In the genomic region with DNA sequence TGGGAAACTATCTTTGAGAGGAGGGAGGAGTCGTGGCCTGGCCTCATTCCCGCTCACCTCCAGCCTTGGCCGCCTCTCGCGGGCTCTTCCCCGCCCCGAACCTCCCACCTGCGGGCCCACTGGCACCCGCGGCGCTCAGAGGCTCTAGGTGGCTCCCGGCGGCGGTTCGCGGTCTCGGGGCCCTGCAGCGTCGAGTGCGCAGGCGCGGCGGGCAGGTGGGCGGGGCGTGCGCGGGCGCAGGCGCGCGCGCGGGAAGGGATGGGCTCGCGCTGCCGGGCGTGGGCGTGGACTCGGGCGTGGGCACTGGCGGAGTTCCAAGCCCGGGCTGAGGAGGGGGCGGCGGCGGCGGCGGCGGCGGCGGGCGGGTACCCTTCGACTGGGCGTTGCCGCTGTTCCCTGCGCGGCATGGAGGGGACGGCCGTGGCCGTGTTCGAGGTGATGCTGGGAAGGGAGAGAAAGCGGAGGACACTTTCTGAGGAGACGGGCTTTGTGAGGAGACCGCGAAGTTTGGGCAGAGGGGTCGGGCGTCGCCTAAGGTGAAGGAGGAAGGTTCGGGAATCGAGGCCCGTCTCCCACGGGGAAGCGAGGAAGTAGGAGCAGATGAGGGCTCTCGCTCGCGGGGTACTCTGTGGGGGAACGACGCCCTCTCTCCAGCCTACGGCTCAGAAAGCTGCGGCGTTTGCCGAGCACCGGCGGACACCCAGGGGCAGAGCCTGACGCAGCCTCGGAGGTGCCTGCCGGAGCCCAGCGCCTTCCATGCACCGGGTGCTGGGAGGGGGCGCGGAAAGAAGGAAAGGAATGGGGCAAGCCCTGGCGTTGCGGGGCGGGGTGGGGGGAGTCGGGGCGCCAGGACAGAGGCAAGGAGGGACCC, we compare ENCODE assay signal across 1 cellular context.
A peak's percentile ranks its signal among the peaks of the same experiment; 100 is the strongest.
TF ChIP-seq lines count a peak whose summit lies in the region.

No MANE protein-coding gene starts in this region.

TF ChIP-seq in HEK293, 187 proteins besides CTCF, POLR2A, EP300 and RAD21 (continued from another document and continues in another):
- TF ChIP-seq ZNF529 (tag by site-specific recombination; IDR thresholded peaks at IDR 0.05; ENCODE audit: insufficient replicate concordance) (no peak), ZNF292 (tag by site-specific recombination; IDR thresholded peaks at IDR 0.05; ENCODE audit: borderline replicate concordance, low read depth) (no peak), ZNF133 (tag by site-specific recombination; IDR thresholded peaks at IDR 0.05) (no peak), ZNF324 (tag by site-specific recombination; IDR thresholded peaks at IDR 0.05) (peak; percentile 66; the same call in 1 of the 2 replicates), ZNF701 (tag by site-specific recombination; IDR thresholded peaks at IDR 0.05) (no peak), ZNF112 (tag by site-specific recombination; IDR thresholded peaks at IDR 0.05) (no peak), ZFP37 (tag by site-specific recombination; IDR thresholded peaks at IDR 0.05) (no peak), ZNF121 (tag by site-specific recombination; IDR thresholded peaks at IDR 0.05) (no peak), ZNF76 (tag by site-specific recombination; IDR thresholded peaks at IDR 0.05; ENCODE audit: borderline replicate concordance, low read depth) (peak; percentile 65; the same call in 1 of the 2 replicates), ZBTB17 (tag by site-specific recombination; IDR thresholded peaks at IDR 0.05) (no peak), ZNF558 (tag by site-specific recombination; IDR thresholded peaks at IDR 0.05) (no peak), ZSCAN23 (tag by site-specific recombination; IDR thresholded peaks at IDR 0.05) (no peak), ZNF623 (tag by site-specific recombination; IDR thresholded peaks at IDR 0.05) (no peak), ZNF48 (tag by site-specific recombination; IDR thresholded peaks at IDR 0.05) (no peak), SP2 (tag by site-specific recombination; IDR thresholded peaks at IDR 0.05) (peak; percentile 64), TCF7L2 (IDR thresholded peaks at IDR 0.05; ENCODE audit: borderline replicate concordance, low read depth, low read length) (no peak), ZBTB20 (tag by site-specific recombination; IDR thresholded peaks at IDR 0.05) (no peak; the same call in 1 of the 2 replicates), ZNF561 (tag by site-specific recombination; IDR thresholded peaks at IDR 0.05; ENCODE audit: borderline replicate concordance) (no peak), ZNF248 (tag by site-specific recombination; IDR thresholded peaks at IDR 0.05) (no peak), ZNF776 (tag by site-specific recombination; IDR thresholded peaks at IDR 0.05; ENCODE audit: borderline replicate concordance) (no peak), ZNF302 (tag by site-specific recombination; IDR thresholded peaks at IDR 0.05; ENCODE audit: low read depth) (no peak), ZNF664 (tag by site-specific recombination; IDR thresholded peaks at IDR 0.05) (no peak), ZNF157 (tag by site-specific recombination; IDR thresholded peaks at IDR 0.05) (0 out of 2 replicates have a peak, but pooled peaks have one; percentile 32), YY1 (tag by site-specific recombination; IDR thresholded peaks at IDR 0.05) (no peak), ZNF311 (tag by site-specific recombination; IDR thresholded peaks at IDR 0.05; ENCODE audit: borderline replicate concordance) (no peak), ZNF211 (tag by site-specific recombination; IDR thresholded peaks at IDR 0.05; ENCODE audit: low read depth) (no peak), ZBTB48 (tag by site-specific recombination; IDR thresholded peaks at IDR 0.05) (peak; percentile 14; the same call in 1 of the 2 replicates), ZNF423 (tag by site-specific recombination; IDR thresholded peaks at IDR 0.05) (no peak), SCRT1 (tag by site-specific recombination; IDR thresholded peaks at IDR 0.05; ENCODE audit: borderline replicate concordance) (no peak), ZNF433 (tag by site-specific recombination; IDR thresholded peaks at IDR 0.05; ENCODE audit: low read depth) (no peak), ZNF19 (tag by site-specific recombination; IDR thresholded peaks at IDR 0.05; ENCODE audit: low read depth) (no peak), BCL11A (tag by site-specific recombination; IDR thresholded peaks at IDR 0.05; ENCODE audit: low read depth) (0 out of 2 replicates have a peak, but pooled peaks have one; percentile 24), ZNF202 (tag by site-specific recombination; IDR thresholded peaks at IDR 0.05; ENCODE audit: borderline replicate concordance) (no peak), ZEB2 (tag by site-specific recombination; IDR thresholded peaks at IDR 0.05) (peak; percentile 58; the same call in 1 of the 2 replicates), ZNF521 (tag by site-specific recombination; IDR thresholded peaks at IDR 0.05) (no peak), KLF7 (tag by site-specific recombination; IDR thresholded peaks at IDR 0.05; ENCODE audit: borderline replicate concordance) (peak; percentile 92), SCRT2 (tag by site-specific recombination; IDR thresholded peaks at IDR 0.05) (no peak)
- TF ChIP-seq, protein P1, sequence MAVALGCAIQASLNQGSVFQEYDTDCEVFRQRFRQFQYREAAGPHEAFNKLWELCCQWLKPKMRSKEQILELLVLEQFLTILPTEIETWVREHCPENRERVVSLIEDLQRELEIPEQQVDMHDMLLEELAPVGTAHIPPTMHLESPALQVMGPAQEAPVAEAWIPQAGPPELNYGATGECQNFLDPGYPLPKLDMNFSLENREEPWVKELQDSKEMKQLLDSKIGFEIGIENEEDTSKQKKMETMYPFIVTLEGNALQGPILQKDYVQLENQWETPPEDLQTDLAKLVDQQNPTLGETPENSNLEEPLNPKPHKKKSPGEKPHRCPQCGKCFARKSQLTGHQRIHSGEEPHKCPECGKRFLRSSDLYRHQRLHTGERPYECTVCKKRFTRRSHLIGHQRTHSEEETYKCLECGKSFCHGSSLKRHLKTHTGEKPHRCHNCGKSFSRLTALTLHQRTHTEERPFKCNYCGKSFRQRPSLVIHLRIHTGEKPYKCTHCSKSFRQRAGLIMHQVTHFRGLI (tag by site-specific recombination; IDR thresholded peaks at IDR 0.05): 0 out of 2 replicates have a peak, but pooled peaks have one; percentile 15
- TF ChIP-seq, protein P2, sequence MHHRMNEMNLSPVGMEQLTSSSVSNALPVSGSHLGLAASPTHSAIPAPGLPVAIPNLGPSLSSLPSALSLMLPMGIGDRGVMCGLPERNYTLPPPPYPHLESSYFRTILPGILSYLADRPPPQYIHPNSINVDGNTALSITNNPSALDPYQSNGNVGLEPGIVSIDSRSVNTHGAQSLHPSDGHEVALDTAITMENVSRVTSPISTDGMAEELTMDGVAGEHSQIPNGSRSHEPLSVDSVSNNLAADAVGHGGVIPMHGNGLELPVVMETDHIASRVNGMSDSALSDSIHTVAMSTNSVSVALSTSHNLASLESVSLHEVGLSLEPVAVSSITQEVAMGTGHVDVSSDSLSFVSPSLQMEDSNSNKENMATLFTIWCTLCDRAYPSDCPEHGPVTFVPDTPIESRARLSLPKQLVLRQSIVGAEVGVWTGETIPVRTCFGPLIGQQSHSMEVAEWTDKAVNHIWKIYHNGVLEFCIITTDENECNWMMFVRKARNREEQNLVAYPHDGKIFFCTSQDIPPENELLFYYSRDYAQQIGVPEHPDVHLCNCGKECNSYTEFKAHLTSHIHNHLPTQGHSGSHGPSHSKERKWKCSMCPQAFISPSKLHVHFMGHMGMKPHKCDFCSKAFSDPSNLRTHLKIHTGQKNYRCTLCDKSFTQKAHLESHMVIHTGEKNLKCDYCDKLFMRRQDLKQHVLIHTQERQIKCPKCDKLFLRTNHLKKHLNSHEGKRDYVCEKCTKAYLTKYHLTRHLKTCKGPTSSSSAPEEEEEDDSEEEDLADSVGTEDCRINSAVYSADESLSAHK (tag by site-specific recombination; IDR thresholded peaks at IDR 0.05): no peak
- TF ChIP-seq, protein P3, sequence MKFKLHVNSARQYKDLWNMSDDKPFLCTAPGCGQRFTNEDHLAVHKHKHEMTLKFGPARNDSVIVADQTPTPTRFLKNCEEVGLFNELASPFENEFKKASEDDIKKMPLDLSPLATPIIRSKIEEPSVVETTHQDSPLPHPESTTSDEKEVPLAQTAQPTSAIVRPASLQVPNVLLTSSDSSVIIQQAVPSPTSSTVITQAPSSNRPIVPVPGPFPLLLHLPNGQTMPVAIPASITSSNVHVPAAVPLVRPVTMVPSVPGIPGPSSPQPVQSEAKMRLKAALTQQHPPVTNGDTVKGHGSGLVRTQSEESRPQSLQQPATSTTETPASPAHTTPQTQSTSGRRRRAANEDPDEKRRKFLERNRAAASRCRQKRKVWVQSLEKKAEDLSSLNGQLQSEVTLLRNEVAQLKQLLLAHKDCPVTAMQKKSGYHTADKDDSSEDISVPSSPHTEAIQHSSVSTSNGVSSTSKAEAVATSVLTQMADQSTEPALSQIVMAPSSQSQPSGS (tag by site-specific recombination; IDR thresholded peaks at IDR 0.05; ENCODE audit: low read depth): no peak
- TF ChIP-seq, protein P4, sequence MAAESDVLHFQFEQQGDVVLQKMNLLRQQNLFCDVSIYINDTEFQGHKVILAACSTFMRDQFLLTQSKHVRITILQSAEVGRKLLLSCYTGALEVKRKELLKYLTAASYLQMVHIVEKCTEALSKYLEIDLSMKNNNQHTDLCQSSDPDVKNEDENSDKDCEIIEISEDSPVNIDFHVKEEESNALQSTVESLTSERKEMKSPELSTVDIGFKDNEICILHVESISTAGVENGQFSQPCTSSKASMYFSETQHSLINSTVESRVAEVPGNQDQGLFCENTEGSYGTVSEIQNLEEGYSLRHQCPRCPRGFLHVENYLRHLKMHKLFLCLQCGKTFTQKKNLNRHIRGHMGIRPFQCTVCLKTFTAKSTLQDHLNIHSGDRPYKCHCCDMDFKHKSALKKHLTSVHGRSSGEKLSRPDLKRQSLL (tag by site-specific recombination; IDR thresholded peaks at IDR 0.05): peak; percentile 98
- TF ChIP-seq, protein P5, sequence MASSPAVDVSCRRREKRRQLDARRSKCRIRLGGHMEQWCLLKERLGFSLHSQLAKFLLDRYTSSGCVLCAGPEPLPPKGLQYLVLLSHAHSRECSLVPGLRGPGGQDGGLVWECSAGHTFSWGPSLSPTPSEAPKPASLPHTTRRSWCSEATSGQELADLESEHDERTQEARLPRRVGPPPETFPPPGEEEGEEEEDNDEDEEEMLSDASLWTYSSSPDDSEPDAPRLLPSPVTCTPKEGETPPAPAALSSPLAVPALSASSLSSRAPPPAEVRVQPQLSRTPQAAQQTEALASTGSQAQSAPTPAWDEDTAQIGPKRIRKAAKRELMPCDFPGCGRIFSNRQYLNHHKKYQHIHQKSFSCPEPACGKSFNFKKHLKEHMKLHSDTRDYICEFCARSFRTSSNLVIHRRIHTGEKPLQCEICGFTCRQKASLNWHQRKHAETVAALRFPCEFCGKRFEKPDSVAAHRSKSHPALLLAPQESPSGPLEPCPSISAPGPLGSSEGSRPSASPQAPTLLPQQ (tag by site-specific recombination; IDR thresholded peaks at IDR 0.05): peak; percentile 95
- TF ChIP-seq, protein P6, sequence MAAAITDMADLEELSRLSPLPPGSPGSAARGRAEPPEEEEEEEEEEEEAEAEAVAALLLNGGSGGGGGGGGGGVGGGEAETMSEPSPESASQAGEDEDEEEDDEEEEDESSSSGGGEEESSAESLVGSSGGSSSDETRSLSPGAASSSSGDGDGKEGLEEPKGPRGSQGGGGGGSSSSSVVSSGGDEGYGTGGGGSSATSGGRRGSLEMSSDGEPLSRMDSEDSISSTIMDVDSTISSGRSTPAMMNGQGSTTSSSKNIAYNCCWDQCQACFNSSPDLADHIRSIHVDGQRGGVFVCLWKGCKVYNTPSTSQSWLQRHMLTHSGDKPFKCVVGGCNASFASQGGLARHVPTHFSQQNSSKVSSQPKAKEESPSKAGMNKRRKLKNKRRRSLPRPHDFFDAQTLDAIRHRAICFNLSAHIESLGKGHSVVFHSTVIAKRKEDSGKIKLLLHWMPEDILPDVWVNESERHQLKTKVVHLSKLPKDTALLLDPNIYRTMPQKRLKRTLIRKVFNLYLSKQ (tag by site-specific recombination; IDR thresholded peaks at IDR 0.05; ENCODE audit: borderline replicate concordance): no peak
- TF ChIP-seq, protein P7, sequence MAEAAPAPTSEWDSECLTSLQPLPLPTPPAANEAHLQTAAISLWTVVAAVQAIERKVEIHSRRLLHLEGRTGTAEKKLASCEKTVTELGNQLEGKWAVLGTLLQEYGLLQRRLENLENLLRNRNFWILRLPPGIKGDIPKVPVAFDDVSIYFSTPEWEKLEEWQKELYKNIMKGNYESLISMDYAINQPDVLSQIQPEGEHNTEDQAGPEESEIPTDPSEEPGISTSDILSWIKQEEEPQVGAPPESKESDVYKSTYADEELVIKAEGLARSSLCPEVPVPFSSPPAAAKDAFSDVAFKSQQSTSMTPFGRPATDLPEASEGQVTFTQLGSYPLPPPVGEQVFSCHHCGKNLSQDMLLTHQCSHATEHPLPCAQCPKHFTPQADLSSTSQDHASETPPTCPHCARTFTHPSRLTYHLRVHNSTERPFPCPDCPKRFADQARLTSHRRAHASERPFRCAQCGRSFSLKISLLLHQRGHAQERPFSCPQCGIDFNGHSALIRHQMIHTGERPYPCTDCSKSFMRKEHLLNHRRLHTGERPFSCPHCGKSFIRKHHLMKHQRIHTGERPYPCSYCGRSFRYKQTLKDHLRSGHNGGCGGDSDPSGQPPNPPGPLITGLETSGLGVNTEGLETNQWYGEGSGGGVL (tag by site-specific recombination; IDR thresholded peaks at IDR 0.05): peak; percentile 83
- TF ChIP-seq, protein P8, sequence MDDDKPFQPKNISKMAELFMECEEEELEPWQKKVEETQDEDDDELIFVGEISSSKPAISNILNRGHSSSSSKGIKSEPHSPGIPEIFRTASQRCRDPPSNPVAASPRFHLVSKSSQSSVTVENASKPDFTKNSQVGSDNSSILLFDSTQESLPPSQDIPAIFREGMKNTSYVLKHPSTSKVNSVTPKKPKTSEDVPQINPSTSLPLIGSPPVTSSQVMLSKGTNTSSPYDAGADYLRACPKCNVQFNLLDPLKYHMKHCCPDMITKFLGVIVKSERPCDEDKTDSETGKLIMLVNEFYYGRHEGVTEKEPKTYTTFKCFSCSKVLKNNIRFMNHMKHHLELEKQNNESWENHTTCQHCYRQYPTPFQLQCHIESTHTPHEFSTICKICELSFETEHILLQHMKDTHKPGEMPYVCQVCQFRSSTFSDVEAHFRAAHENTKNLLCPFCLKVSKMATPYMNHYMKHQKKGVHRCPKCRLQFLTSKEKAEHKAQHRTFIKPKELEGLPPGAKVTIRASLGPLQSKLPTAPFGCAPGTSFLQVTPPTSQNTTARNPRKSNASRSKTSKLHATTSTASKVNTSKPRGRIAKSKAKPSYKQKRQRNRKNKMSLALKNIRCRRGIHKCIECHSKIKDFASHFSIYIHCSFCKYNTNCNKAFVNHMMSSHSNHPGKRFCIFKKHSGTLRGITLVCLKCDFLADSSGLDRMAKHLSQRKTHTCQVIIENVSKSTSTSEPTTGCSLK (tag by site-specific recombination; IDR thresholded peaks at IDR 0.05): no peak
- TF ChIP-seq, protein P9, sequence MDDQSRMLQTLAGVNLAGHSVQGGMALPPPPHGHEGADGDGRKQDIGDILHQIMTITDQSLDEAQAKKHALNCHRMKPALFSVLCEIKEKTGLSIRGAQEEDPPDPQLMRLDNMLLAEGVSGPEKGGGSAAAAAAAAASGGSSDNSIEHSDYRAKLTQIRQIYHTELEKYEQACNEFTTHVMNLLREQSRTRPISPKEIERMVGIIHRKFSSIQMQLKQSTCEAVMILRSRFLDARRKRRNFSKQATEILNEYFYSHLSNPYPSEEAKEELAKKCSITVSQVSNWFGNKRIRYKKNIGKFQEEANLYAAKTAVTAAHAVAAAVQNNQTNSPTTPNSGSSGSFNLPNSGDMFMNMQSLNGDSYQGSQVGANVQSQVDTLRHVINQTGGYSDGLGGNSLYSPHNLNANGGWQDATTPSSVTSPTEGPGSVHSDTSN (CRISPR knock-in tag; IDR thresholded peaks at IDR 0.05): peak; percentile 96
